In the genomic region with DNA sequence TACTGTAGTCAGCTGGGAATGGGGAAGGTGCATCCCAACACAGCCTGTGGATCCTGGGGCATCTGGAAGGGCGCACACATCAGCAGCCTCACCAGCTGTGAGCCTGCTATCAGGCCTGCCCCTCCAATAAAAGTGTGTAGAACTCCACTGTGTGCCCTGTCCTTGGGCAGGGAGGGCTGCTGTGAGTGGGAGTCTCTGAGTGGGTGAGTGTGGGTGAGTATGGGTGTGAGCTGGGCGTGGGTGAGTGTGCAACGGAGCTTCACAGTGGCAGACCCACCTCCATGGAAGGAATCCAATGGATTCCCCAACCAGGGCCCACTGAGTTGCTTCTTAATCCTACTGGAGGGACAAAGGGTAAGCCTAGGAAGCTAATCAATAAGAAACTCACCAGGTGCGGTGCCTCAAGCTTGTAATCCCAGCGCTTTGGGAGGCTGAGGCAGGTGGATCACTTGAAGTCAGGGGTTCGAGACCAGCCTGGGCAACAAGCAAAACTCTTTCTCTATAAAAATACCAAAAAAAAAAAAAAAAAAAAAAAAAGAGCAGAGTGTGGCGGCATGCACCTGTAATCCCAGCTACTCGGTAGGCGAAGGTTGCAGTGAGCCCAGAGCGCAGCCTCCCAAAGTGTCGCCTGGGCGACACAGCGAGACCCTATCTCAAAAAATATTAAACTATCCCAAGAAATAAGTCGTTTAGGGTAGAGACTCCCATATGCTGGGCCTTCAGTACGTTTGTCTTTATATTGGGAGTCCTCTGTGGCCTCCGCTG, we compare ENCODE assay signal across 8 cellular contexts. TPM values are rescaled to one million over a fixed set of nuclear protein-coding genes. Genes with fewer than 3 reads are reported as not detected.
A peak's percentile ranks its signal among the peaks of the same experiment; 100 is the strongest.
DNase-seq lines count a peak whose midpoint lies in the region; ATAC-seq and TF ChIP-seq lines count a peak whose summit lies in the region.

No MANE protein-coding gene starts in this region.

- H3K9me3 ChIP-seq in lower lobe of right lung (no peaks in the 10 kb centered on the region), thoracic aorta (no peaks in the 10 kb centered on the region)

- ATAC-seq in activated CD8-positive, alpha-beta memory T cell treated with anti-CD3 and anti-CD28 coated beads, Interleukin-2, amount 10 ng/mL, durations not matched to agents 7 days and 5 days = no peak
- ATAC-seq in activated naive CD8-positive, alpha-beta T cell treated with anti-CD3 and anti-CD28 coated beads, Interleukin-2, amount 50 U/mL, for 24 hours = no peak
- no peak for ATAC-seq in lower lobe of right lung
- ATAC-seq in thoracic aorta (ENCODE audit: insufficient number of reproducible peaks, low FRiP score, low read depth) = no peak
- ATAC-seq in GM21447 (IDR thresholded peaks at IDR 0.05; ENCODE audit: unreplicated experiment) = no peak
- ATAC-seq in HG03460 (IDR thresholded peaks at IDR 0.05; ENCODE audit: unreplicated experiment) = no peak

- H3K4me3 ChIP-seq in lower lobe of right lung (peak overlapping the region; percentile 89), thoracic aorta (peak overlapping the region; percentile 88)

- H3K36me3 ChIP-seq in lower lobe of right lung (peaks cover 50% of the 10 kb centered on the region), thoracic aorta (peaks cover 38% of the 10 kb centered on the region)

- peaks cover 21% of the 10 kb centered on the region for H3K4me1 Mint-ChIP-seq in activated CD8-positive, alpha-beta memory T cell treated with anti-CD3 and anti-CD28 coated beads, Interleukin-2, amount 10 ng/mL, durations not matched to agents 7 days and 5 days
- peaks cover 22% of the 10 kb centered on the region for H3K4me1 Mint-ChIP-seq in activated naive CD8-positive, alpha-beta T cell treated with anti-CD3 and anti-CD28 coated beads, Interleukin-2, amount 50 U/mL, for 24 hours

- peak overlapping the region; percentile 95 for H3K27ac Mint-ChIP-seq in activated CD8-positive, alpha-beta memory T cell treated with anti-CD3 and anti-CD28 coated beads, Interleukin-2, amount 10 ng/mL, durations not matched to agents 7 days and 5 days
- H3K27ac Mint-ChIP-seq in activated naive CD8-positive, alpha-beta T cell treated with anti-CD3 and anti-CD28 coated beads, Interleukin-2, amount 50 U/mL, for 24 hours = peak overlapping the region; percentile 91

- no peaks in the 10 kb centered on the region for H3K27me3 Mint-ChIP-seq in activated CD8-positive, alpha-beta memory T cell treated with anti-CD3 and anti-CD28 coated beads, Interleukin-2, amount 10 ng/mL, durations not matched to agents 7 days and 5 days
- no peaks in the 10 kb centered on the region for H3K27me3 Mint-ChIP-seq in activated naive CD8-positive, alpha-beta T cell treated with anti-CD3 and anti-CD28 coated beads, Interleukin-2, amount 50 U/mL, for 24 hours

- H3K4me1 ChIP-seq in lower lobe of right lung (peaks cover 31% of the 10 kb centered on the region), thoracic aorta (ENCODE audit: control insufficient read depth in 1 of 2, low read depth in 2 of 2) (peaks cover 15 to 34% of the 10 kb centered on the region in 2 donors)

- H3K9me3 Mint-ChIP-seq in activated CD8-positive, alpha-beta memory T cell treated with anti-CD3 and anti-CD28 coated beads, Interleukin-2, amount 10 ng/mL, durations not matched to agents 7 days and 5 days (ENCODE audit: low read depth) = no peaks in the 10 kb centered on the region
- H3K9me3 Mint-ChIP-seq in activated naive CD8-positive, alpha-beta T cell treated with anti-CD3 and anti-CD28 coated beads, Interleukin-2, amount 50 U/mL, for 24 hours = no peaks in the 10 kb centered on the region

- H3K4me3 Mint-ChIP-seq in activated CD8-positive, alpha-beta memory T cell treated with anti-CD3 and anti-CD28 coated beads, Interleukin-2, amount 10 ng/mL, durations not matched to agents 7 days and 5 days = peak overlapping the region; percentile 86
- H3K4me3 Mint-ChIP-seq in activated naive CD8-positive, alpha-beta T cell treated with anti-CD3 and anti-CD28 coated beads, Interleukin-2, amount 50 U/mL, for 24 hours = peak overlapping the region; percentile 84

- intact Hi-C loops in lower lobe of right lung (cut with DNase I) = no loop called here

- CTCF ChIA-PET in activated CD8-positive, alpha-beta memory T cell treated with anti-CD3 and anti-CD28 coated beads, Interleukin-2, amount 10 ng/mL, durations not matched to agents 7 days and 5 days (lab: Charles Lee) = interaction anchor here (0.9 to 6.7 kb wide), 5 partner anchors 20 to 79 kb away, joined by 3 to 101 read pairs (median 4); partner anchors contain the start of genes HDDC3 and UNC45A

- DNase-seq in activated CD8-positive, alpha-beta memory T cell treated with anti-CD3 and anti-CD28 coated beads, Interleukin-2, amount 10 ng/mL, durations not matched to agents 7 days and 5 days = no peak
- DNase-seq in activated CD8-positive, alpha-beta memory T cell treated with anti-CD3 and anti-CD28 coated beads for 24 hours = no peak
- no peak for DNase-seq in activated naive CD8-positive, alpha-beta T cell treated with anti-CD3 and anti-CD28 coated beads, Interleukin-2, amount 50 U/mL, for 24 hours
- DNase-seq in lower lobe of right lung (no peak), thoracic aorta (ENCODE audit: low spot score) (no peak), NCI-H128 (lab: John Stamatoyannopoulos, UW; ENCODE audit: unreplicated experiment) (no peak)

- TF ChIP-seq CTCF in lower lobe of right lung (IDR thresholded peaks at IDR 0.05) (no peak), thoracic aorta (IDR thresholded peaks at IDR 0.05) (no peak)

- H3K36me3 Mint-ChIP-seq in activated CD8-positive, alpha-beta memory T cell treated with anti-CD3 and anti-CD28 coated beads, Interleukin-2, amount 10 ng/mL, durations not matched to agents 7 days and 5 days = peaks cover 44% of the 10 kb centered on the region
- peaks cover 17% of the 10 kb centered on the region for H3K36me3 Mint-ChIP-seq in activated naive CD8-positive, alpha-beta T cell treated with anti-CD3 and anti-CD28 coated beads, Interleukin-2, amount 50 U/mL, for 24 hours (ENCODE audit: low read depth)

- H3K27ac ChIP-seq in lower lobe of right lung (peak overlapping the region; percentile 97), thoracic aorta (peak overlapping the region in 1 of 2 donors; percentile 87)

- H3K27me3 ChIP-seq in lower lobe of right lung (ENCODE audit: low read depth) = no peaks in the 10 kb centered on the region
- H3K27me3 ChIP-seq in thoracic aorta (replicated peaks; ENCODE audit: insufficient read depth) = no peaks in the 10 kb centered on the region

RNA-seq across cellular contexts. Expression of gene RCCD1, which starts 0.6 kb away (rescaled TPM):
- 10 to 100 TPM; 35.4 to 50.1 TPM for total RNA-seq in activated CD8-positive, alpha-beta memory T cell treated with anti-CD3 and anti-CD28 coated beads, Interleukin-2, amount 10 ng/mL, durations not matched to agents 7 days and 5 days
- 10.3 TPM for total RNA-seq in lower lobe of right lung
- total RNA-seq in thoracic aorta = 10 to 100 TPM in 1 of 2 donors, 1 to 10 TPM in 1; 8.6 to 23.7 TPM

RNA-seq across cellular contexts. Expression of gene UNC45A, which starts 19.0 kb away (rescaled TPM):
- 10 to 100 TPM; 76.3 to 84.4 TPM for total RNA-seq in activated CD8-positive, alpha-beta memory T cell treated with anti-CD3 and anti-CD28 coated beads, Interleukin-2, amount 10 ng/mL, durations not matched to agents 7 days and 5 days
- total RNA-seq in lower lobe of right lung (50.4 TPM), thoracic aorta (10 to 100 TPM; 54.0 to 65.5 TPM)

RNA-seq across cellular contexts. Expression of gene HDDC3, which starts 21.8 kb away (rescaled TPM):
- 10 to 100 TPM; 33.2 to 39.3 TPM for total RNA-seq in activated CD8-positive, alpha-beta memory T cell treated with anti-CD3 and anti-CD28 coated beads, Interleukin-2, amount 10 ng/mL, durations not matched to agents 7 days and 5 days
- total RNA-seq in lower lobe of right lung (16.0 TPM), thoracic aorta (10 to 100 TPM; 11.5 to 13.1 TPM)

RNA-seq across cellular contexts. Expression of gene PRC1, which starts 40.2 kb away (rescaled TPM):
- total RNA-seq in activated CD8-positive, alpha-beta memory T cell treated with anti-CD3 and anti-CD28 coated beads, Interleukin-2, amount 10 ng/mL, durations not matched to agents 7 days and 5 days = 100 to 1,000 TPM; 152 to 208 TPM
- 6.7 TPM for total RNA-seq in lower lobe of right lung
- 10 to 100 TPM in 1 of 2 donors, 1 to 10 TPM in 1; 5.1 to 20.5 TPM for total RNA-seq in thoracic aorta

RNA-seq across cellular contexts. Expression of gene MAN2A2, which starts 51.0 kb away (rescaled TPM):
- total RNA-seq in activated CD8-positive, alpha-beta memory T cell treated with anti-CD3 and anti-CD28 coated beads, Interleukin-2, amount 10 ng/mL, durations not matched to agents 7 days and 5 days = 100 to 1,000 TPM; 174 to 183 TPM
- total RNA-seq in lower lobe of right lung (96.9 TPM), thoracic aorta (10 to 100 TPM; 59.7 to 68.4 TPM)
